Comparison of ENCODE assay signal across 24 cellular contexts in genomic region chr10:98513704-98514103, GRCh38.
"Had no signal": no experiment of that assay in that cellular context is flagged by ENCODE, and none has a peak within 500 bp of the region (broad histone marks: within the 10 kb centered on the region; RNA-seq: fewer than 3 reads in every experiment).

No MANE protein-coding gene starts in this region.

- FAIRE-seq: HTR-8/SVneo had no signal

- DNase-seq: Karpas-422, KG1, MM.1S, NCI-H1092 treated with DMSO at 0.1 percent for 48 hours, NCI-H1436, NCI-H187, NCI-H2029, NCI-H2081 treated with DMSO at 0.1 percent for 48 hours, NCI-H2171, NCI-H226, NCI-H446, NCI-H510A, NCI-H524 treated with DMSO at 0.1 percent for 48 hours, NCI-H69, NCI-H774, PC-3, SHP77, SK-N-SH, T-helper 1 cell, T-helper 17 cell had no signal

- ATAC-seq: Panc1, PC-3, T-helper 17 cell had no signal

- H3K9me3 ChIP-seq: SK-N-SH had no signal

- H3K9ac ChIP-seq: SK-N-SH had no signal

- H3K4me2 ChIP-seq: SK-N-SH had no signal

- H3K27ac ChIP-seq: HL-60, RWPE1 had no signal
